In the genomic region with DNA sequence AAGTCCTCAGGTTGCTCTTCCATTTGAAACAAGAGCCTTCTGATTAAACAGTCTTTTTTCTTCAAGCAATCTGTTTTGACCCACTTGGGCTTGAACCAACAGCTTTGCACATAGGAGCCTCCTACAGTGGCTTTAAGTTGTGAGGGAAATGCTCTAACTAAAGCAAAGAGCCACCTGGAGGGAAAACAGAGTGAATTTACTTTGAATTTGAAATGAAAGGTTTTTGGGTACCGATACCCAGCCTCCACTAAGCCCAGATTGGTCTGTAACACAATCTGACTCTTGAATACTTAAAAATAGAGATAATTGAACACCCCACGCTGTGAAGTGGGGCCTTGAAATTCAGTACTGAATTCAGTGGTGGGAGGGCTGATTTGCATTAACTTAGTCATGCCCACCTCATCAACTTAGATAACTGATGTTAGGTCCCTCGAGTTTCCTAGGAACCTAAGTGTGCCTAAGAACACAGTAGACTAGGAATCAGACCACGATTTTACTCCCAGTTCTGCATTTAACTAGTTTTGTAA, we compare ENCODE assay signal across 22 cellular contexts. TPM values are rescaled to one million over a fixed set of nuclear protein-coding genes. Genes with fewer than 3 reads are reported as not detected.
DNase-seq lines count a peak whose midpoint lies in the region; ATAC-seq and TF ChIP-seq lines count a peak whose summit lies in the region.
"Had no signal": no experiment of that assay in that cellular context is flagged by ENCODE, and none has a peak within 500 bp of the region (broad histone marks: within the 10 kb centered on the region; RNA-seq: fewer than 3 reads in every experiment).

No MANE protein-coding gene starts in this region.

- H3K4me3 ChIP-seq in NT2/D1 (ENCODE audit: insufficient read length, low read depth) (no peak overlapping the region), iPS DF 6.9 (ENCODE audit: low read length) (no peak overlapping the region), gastroesophageal sphincter (no peak overlapping the region)
- H3K4me3 ChIP-seq: GM12878, MG63, PC-9, SJSA1 had no signal

- H3K4me1 ChIP-seq in NT2/D1 (ENCODE audit: insufficient read depth, insufficient read length) = no peaks in the 10 kb centered on the region
- H3K4me1 ChIP-seq in iPS DF 6.9 (ENCODE audit: control insufficient read depth, insufficient read depth, low read length) = no peaks in the 10 kb centered on the region
- H3K4me1 ChIP-seq in gastroesophageal sphincter = no peaks in the 10 kb centered on the region
- H3K4me1 ChIP-seq: SJSA1 had no signal

- no peak for TF ChIP-seq POLR2A in gastroesophageal sphincter (IDR thresholded peaks at IDR 0.05)

- peak; percentile 40 for DNase-seq in MV-4-11 (lab: John Stamatoyannopoulos, UW)
- peak; percentile 35 for DNase-seq in NT2/D1 (ENCODE audit: low read depth, low spot score)
- peak; percentile 11 for DNase-seq in iPS DF 6.9 (ENCODE audit: low read depth, low spot score)
- peak; percentile 33 for DNase-seq in superior temporal gyrus (ENCODE audit: extremely low spot score)
- DNase-seq in RKO (ENCODE audit: low spot score) = no peak
- DNase-seq: CD8-positive, alpha-beta T cell; DMS79 treated with DMSO at 0.1 percent for 48 hours; GDM1; MG63; NCI-H1092 treated with DMSO at 0.1 percent for 48 hours; NCI-H1694; NCI-H446 treated with DMSO at 0.1 percent for 48 hours; NCI-H82; PC-9 had no signal

- no peak overlapping the region for H3K27ac ChIP-seq in iPS DF 6.9 (ENCODE audit: low read length)
- no peak overlapping the region for H3K27ac ChIP-seq in gastroesophageal sphincter
- H3K27ac ChIP-seq: KMS-11, PC-9, SJSA1 had no signal

- peaks cover 26% of the 10 kb centered on the region for H3K27me3 ChIP-seq in NT2/D1 (ENCODE audit: insufficient read depth, insufficient read length)
- H3K27me3 ChIP-seq in iPS DF 6.9 (ENCODE audit: control insufficient read depth, insufficient read depth, low read length) = peaks cover 33% of the 10 kb centered on the region
- no peaks in the 10 kb centered on the region for H3K27me3 ChIP-seq in gastroesophageal sphincter
- H3K27me3 ChIP-seq: MG63, SJSA1 had no signal

- ATAC-seq in GM18517 (IDR thresholded peaks at IDR 0.05; ENCODE audit: unreplicated experiment) = no peak
- no peak for ATAC-seq in GM21423 (IDR thresholded peaks at IDR 0.05; ENCODE audit: unreplicated experiment)
- no peak for ATAC-seq in gastroesophageal sphincter
- ATAC-seq: CD8-positive, alpha-beta T cell; GM12878; HCT116; HepG2 had no signal

- no CpG with 5 or more reads among the region's 4 CpGs for WGBS in iPS DF 6.9 (ENCODE audit: insufficient coverage, insufficient read length)
- 17 to 32% methylated on average over 4 of the region's 4 CpGs for WGBS in gastroesophageal sphincter (ENCODE audit: low coverage in 1 of 2), 2 donors

- no peaks in the 10 kb centered on the region for H3K36me3 ChIP-seq in NT2/D1 (ENCODE audit: insufficient read depth, insufficient read length, low read length)
- H3K36me3 ChIP-seq in iPS DF 6.9 (ENCODE audit: control insufficient read depth, insufficient read depth, low read length) = no peaks in the 10 kb centered on the region
- no peaks in the 10 kb centered on the region for H3K36me3 ChIP-seq in gastroesophageal sphincter
- H3K36me3 ChIP-seq: MG63, SJSA1 had no signal

- no peak overlapping the region for H3K9ac ChIP-seq in NT2/D1 (ENCODE audit: insufficient read length, low read depth)
- H3K9ac ChIP-seq: KMS-11 had no signal

- H3K9me3 ChIP-seq in NT2/D1 (ENCODE audit: insufficient read depth, low read length) = no peaks in the 10 kb centered on the region
- H3K9me3 ChIP-seq in iPS DF 6.9 (ENCODE audit: control insufficient read depth, insufficient read depth, low read length) = no peaks in the 10 kb centered on the region
- H3K9me3 ChIP-seq in gastroesophageal sphincter = no peaks in the 10 kb centered on the region
- H3K9me3 ChIP-seq: SJSA1 had no signal

- no peak for TF ChIP-seq EP300 in gastroesophageal sphincter (IDR thresholded peaks at IDR 0.05)

- no peak for TF ChIP-seq CTCF in gastroesophageal sphincter (IDR thresholded peaks at IDR 0.05)

RNA-seq across cellular contexts. Expression of gene ACVR1C, which starts 56.3 kb away (rescaled TPM):
- 1 to 10 TPM in 2 of 4 donors, under 1 TPM in 2; 0.08 to 1.2 (median 0.69) TPM for total RNA-seq in gastroesophageal sphincter
- total RNA-seq: GM12878, SJSA1 had no signal
